19 cellular contexts compared by ENCODE assay signal in genomic region chr12:107436836-107437235, GRCh38.
DNase-seq lines count a peak whose midpoint lies in the region; ATAC-seq and TF ChIP-seq lines count a peak whose summit lies in the region.
"Had no signal": no experiment of that assay in that cellular context is flagged by ENCODE, and none has a peak within 500 bp of the region (broad histone marks: within the 10 kb centered on the region; RNA-seq: fewer than 3 reads in every experiment).

No MANE protein-coding gene starts in this region.

- no peak overlapping the region for H3K4me2 ChIP-seq in H9 (ENCODE audit: insufficient read depth, insufficient read length, low read length)

- H2BK12ac ChIP-seq in H9 (ENCODE audit: insufficient read length, low read depth, low read length) = peak overlapping the region; percentile 21

- H2AFZ ChIP-seq in H9 (ENCODE audit: low read length) = no peak overlapping the region

- H4K5ac ChIP-seq in H9 (ENCODE audit: insufficient read length, low read depth, low read length) = no peak overlapping the region

- TF ChIP-seq CTCF in H9 (conservative IDR thresholded peaks at IDR 0.05) = no peak
- TF ChIP-seq CTCF in RWPE2 (IDR thresholded peaks at IDR 0.05; ENCODE audit: poor library complexity, severe bottlenecking) = no peak
- TF ChIP-seq CTCF in neural crest cell (conservative IDR thresholded peaks at IDR 0.05) = no peak
- TF ChIP-seq CTCF in vagina (IDR thresholded peaks at IDR 0.05) = no peak

- no peak overlapping the region for H3T11ph ChIP-seq in H9 (ENCODE audit: low read length)

- H3K27ac Mint-ChIP-seq in H9 (peak overlapping the region in 2 of 3 experiments; percentile 11 to 25; a peak in 2 of 7 replicates), neural crest cell (ENCODE audit: unreplicated experiment) (peak overlapping the region; percentile 27)
- H3K27ac Mint-ChIP-seq: IgD-negative memory B cell had no signal

- H3K9me3 Mint-ChIP-seq in H9 = no peaks in the 10 kb centered on the region
- H3K9me3 Mint-ChIP-seq in neural crest cell = no peaks in the 10 kb centered on the region
- H3K9me3 Mint-ChIP-seq: IgD-negative memory B cell had no signal

- no CpG with 5 or more reads among the region's 4 CpGs for WGBS in H9 (ENCODE audit: extremely low coverage, insufficient read length, low lambda C conversion rate)

- H3K4ac ChIP-seq in H9 (ENCODE audit: low read depth, low read length) = no peak overlapping the region; the same call in 1 of the 2 replicates

- ATAC-seq in RWPE2 (ENCODE audit: low read depth) (peak; percentile 37; the same call in 2 of the 3 replicates), HG03175 (IDR thresholded peaks at IDR 0.05; ENCODE audit: unreplicated experiment) (no peak), HG02885 (IDR thresholded peaks at IDR 0.05; ENCODE audit: poor library complexity, unreplicated experiment) (no peak)
- ATAC-seq: GM12878, Panc1 had no signal

- no peaks in the 10 kb centered on the region for H3K79me2 ChIP-seq in H9 (ENCODE audit: insufficient read depth, low read length)

- DNase-seq in H9 = no peak
- DNase-seq in RWPE2 (ENCODE audit: low spot score) = no peak
- DNase-seq in epithelial cell of prostate (ENCODE audit: low read depth, low spot score) = no peak
- DNase-seq in neural crest cell (ENCODE audit: low read depth, low spot score) = no peak
- no peak for DNase-seq in vagina (ENCODE audit: extremely low spot score in 2 of 2)
- DNase-seq: BE2C, DMS79, MV-4-11, NCI-H1105 treated with DMSO at 0.1 percent for 48 hours, NCI-H2081 treated with DMSO at 0.1 percent for 48 hours, NCI-H2171 treated with DMSO at 0.1 percent for 48 hours, NCI-H524 treated with DMSO at 0.1 percent for 48 hours had no signal

- no peak overlapping the region for H3K27ac ChIP-seq in H9 (ENCODE audit: insufficient read length, low read depth, low read length)
- peak overlapping the region; percentile 69 for H3K27ac ChIP-seq in RWPE2 (ENCODE audit: poor library complexity, severe bottlenecking)
- H3K27ac ChIP-seq in epithelial cell of prostate = peak overlapping the region; percentile 33
- H3K27ac ChIP-seq in vagina = no peak overlapping the region
- H3K27ac ChIP-seq: SJCRH30 had no signal

- H3K4me3 Mint-ChIP-seq in H9 (no peak overlapping the region), neural crest cell (no peak overlapping the region)
- H3K4me3 Mint-ChIP-seq: IgD-negative memory B cell had no signal

- H3K36me3 Mint-ChIP-seq in H9 (ENCODE audit: insufficient read depth in 1 of 3, low read depth in 3 of 3) (no peaks in the 10 kb centered on the region), neural crest cell (ENCODE audit: low read depth) (no peaks in the 10 kb centered on the region)
- H3K36me3 Mint-ChIP-seq: IgD-negative memory B cell had no signal

- H3K36me3 ChIP-seq in RWPE2 (ENCODE audit: low read depth) (no peaks in the 10 kb centered on the region), vagina (no peaks in the 10 kb centered on the region)
- H3K36me3 ChIP-seq: BE2C, HAP-1, SJCRH30 had no signal

- H3K23ac ChIP-seq in H9 (ENCODE audit: insufficient read length, low read depth, low read length) = no peak overlapping the region

- H3K9ac ChIP-seq in H9 (ENCODE audit: extremely low read depth, insufficient read length, low read length) = no peak overlapping the region

- H3K18ac ChIP-seq in H9 (ENCODE audit: insufficient read length, low read depth, low read length) = no peak overlapping the region

- no peak overlapping the region for H3K56ac ChIP-seq in H9 (ENCODE audit: insufficient read length, low read depth, low read length)

- no peaks in the 10 kb centered on the region for H3K27me3 ChIP-seq in H9 (ENCODE audit: insufficient read depth, low read length)
- no peaks in the 10 kb centered on the region for H3K27me3 ChIP-seq in RWPE2 (ENCODE audit: insufficient read depth, poor library complexity, severe bottlenecking)
- H3K27me3 ChIP-seq in vagina = no peaks in the 10 kb centered on the region
- H3K27me3 ChIP-seq: BE2C, SJCRH30 had no signal

- H3K4me1 ChIP-seq in H9 (ENCODE audit: insufficient read depth, low read length) (peaks cover 4% of the 10 kb centered on the region; the same call in 1 of the 2 replicates), RWPE2 (ENCODE audit: insufficient read depth, poor library complexity, severe bottlenecking) (peaks cover 24% of the 10 kb centered on the region), vagina (no peaks in the 10 kb centered on the region)
- H3K4me1 ChIP-seq: BE2C, HAP-1, SJCRH30 had no signal

- no peaks in the 10 kb centered on the region for H4K20me1 ChIP-seq in H9 (ENCODE audit: control insufficient read depth, insufficient read depth, insufficient read length)

- no peak overlapping the region for H3K4me3 ChIP-seq in RWPE2 (ENCODE audit: severe bottlenecking)
- H3K4me3 ChIP-seq in vagina = no peak overlapping the region
- H3K4me3 ChIP-seq: GM12878, HAP-1, SJCRH30 had no signal

- H3K14ac ChIP-seq in H9 (ENCODE audit: insufficient read depth, low read length) = no peak overlapping the region

- intact Hi-C loops in vagina (cut with DNase I) = no loop called here

- no peak overlapping the region for H2BK15ac ChIP-seq in H9 (ENCODE audit: low read depth, low read length)

- no peak overlapping the region for H2BK20ac ChIP-seq in H9 (ENCODE audit: low read depth, low read length, poor library complexity, severe bottlenecking)

- H3K9me3 ChIP-seq in H9 (ENCODE audit: control insufficient read depth, low read depth, low read length) (no peaks in the 10 kb centered on the region), RWPE2 (ENCODE audit: severe bottlenecking) (no peaks in the 10 kb centered on the region), vagina (no peaks in the 10 kb centered on the region)
- H3K9me3 ChIP-seq: BE2C, HAP-1, SJCRH30 had no signal

- no peaks in the 10 kb centered on the region for H3K79me1 ChIP-seq in H9 (ENCODE audit: insufficient read depth, low read depth, low read length, poor library complexity, severe bottlenecking)

- no peak overlapping the region for H2BK120ac ChIP-seq in H9 (ENCODE audit: low read depth, low read length, poor library complexity, severe bottlenecking)

- H4K8ac ChIP-seq in H9 (replicated peaks; ENCODE audit: insufficient read length, low read depth, low read length) = no peak overlapping the region

- no peak overlapping the region for H4K91ac ChIP-seq in H9 (ENCODE audit: insufficient read length, low read depth, low read length)

- H2AK5ac ChIP-seq in H9 (ENCODE audit: insufficient read length, low read length) = no peak overlapping the region

- H2BK5ac ChIP-seq in H9 (ENCODE audit: insufficient read length, low read length) = no peak overlapping the region

- H3K23me2 ChIP-seq in H9 (ENCODE audit: insufficient read length, low read depth, low read length, poor library complexity, severe bottlenecking) = no peaks in the 10 kb centered on the region

- H3K27me3 Mint-ChIP-seq in H9 (ENCODE audit: low read depth) (no peaks in the 10 kb centered on the region; the same call in 1 of the 2 replicates), neural crest cell (ENCODE audit: low read depth) (no peaks in the 10 kb centered on the region)
- H3K27me3 Mint-ChIP-seq: IgD-negative memory B cell had no signal

- TF ChIP-seq POLR2A in vagina (IDR thresholded peaks at IDR 0.05) = no peak

- H3K4me1 Mint-ChIP-seq in H9 (peaks cover 25 to 38% of the 10 kb centered on the region in 2 experiments), neural crest cell (no peaks in the 10 kb centered on the region)

Comparison
In these comparisons a context has a peak if more than half of its experiments do, and no peak if none do; other contexts are left out.
1. H3K27ac ChIP-seq: peak in RWPE2 (single experiment) and epithelial cell of prostate (single experiment); none in H9 (single experiment) and vagina (single experiment).